ENCODE assay signal across 13 cellular contexts in genomic region chr15:82543155-82543554, GRCh38. TPM values are rescaled to one million over a fixed set of nuclear protein-coding genes. Genes with fewer than 3 reads are reported as not detected.
DNase-seq lines count a peak whose midpoint lies in the region; ATAC-seq, FAIRE-seq and TF ChIP-seq lines count a peak whose summit lies in the region.
"Had no signal": no experiment of that assay in that cellular context is flagged by ENCODE, and none has a peak within 500 bp of the region (broad histone marks: within the 10 kb centered on the region; RNA-seq: fewer than 3 reads in every experiment).

No MANE protein-coding gene starts in this region.

- CTCF ChIA-PET in H1 (lab: Charles Lee; ENCODE audit: partially characterized antibody): interaction anchor here (0.8 to 6.7 kb wide), 6 partner anchors 12 to 457 kb away, joined by 3 to 54 read pairs (median 4); no protein-coding TSS in a partner anchor

- H3K14ac ChIP-seq in H1 (ENCODE audit: insufficient read length): no peak overlapping the region

- H3K27me3 ChIP-seq in GM23248 (replicated peaks; ENCODE audit: insufficient read depth) (no peaks in the 10 kb centered on the region), H1 (replicated peaks in 1 of 4; ENCODE audit: control insufficient read depth in 3 of 4, extremely low read depth in 1 of 4, insufficient read depth in 3 of 4, low read length in 3 of 4) (no peaks in the 10 kb centered on the region)
- H3K27me3 ChIP-seq: foreskin keratinocyte, suprapubic skin had no signal

- TF ChIP-seq POLR2A in H1 (IDR thresholded peaks at IDR 0.05; ENCODE audit: control extremely low read depth in 1 of 2, low read depth in 2 of 2, low read length in 2 of 2): no peak

- H3K36me3 ChIP-seq in GM23248 (ENCODE audit: low read depth): peaks cover 7% of the 10 kb centered on the region
- peaks cover 6 to 16% (median 9%) of the 10 kb centered on the region in 4 experiments; a peak in 7 of 8 replicates for H3K36me3 ChIP-seq in H1 (ENCODE audit: control insufficient read depth in 2 of 4, insufficient read depth in 4 of 4, low read length in 3 of 4)

- H2AFZ ChIP-seq in GM23248 (no peak overlapping the region), H1 (ENCODE audit: low read length) (no peak overlapping the region)

- ATAC-seq in GM21619 (IDR thresholded peaks at IDR 0.05; ENCODE audit: unreplicated experiment): no peak
- ATAC-seq: foreskin keratinocyte had no signal

- in situ Hi-C loops in GM23248 (cut with MboI): loop anchor here (25.0 kb wide), 1 partner anchor 469 kb away; the partner anchor contains the start of gene C15orf40

- no peak overlapping the region for H4K5ac ChIP-seq in H1 (ENCODE audit: insufficient read length, low read depth, low read length)

- H3K27ac ChIP-seq in GM23248: peak overlapping the region; percentile 26; the same call in 1 of the 2 replicates
- H3K27ac ChIP-seq in H1 (ENCODE audit: low read depth, low read length): no peak overlapping the region
- H3K27ac ChIP-seq: foreskin keratinocyte, suprapubic skin had no signal

- H2BK12ac ChIP-seq in H1 (ENCODE audit: low read depth, low read length): no peak overlapping the region

- FAIRE-seq in H1 (lab: Jason Lieb, UNC): no peak
- FAIRE-seq: bronchial epithelial cell had no signal

- H4K20me1 ChIP-seq in GM23248 (ENCODE audit: insufficient read depth): peaks cover 6% of the 10 kb centered on the region; the same call in 1 of the 2 replicates
- peaks cover 2 to 8% of the 10 kb centered on the region in 2 experiments for H4K20me1 ChIP-seq in H1 (replicated peaks in 1 of 2; ENCODE audit: control insufficient read depth in 1 of 2, insufficient read depth in 2 of 2, low read length in 2 of 2)

- H3K79me2 ChIP-seq in GM23248 (ENCODE audit: insufficient read depth): peaks cover 26% of the 10 kb centered on the region
- H3K79me2 ChIP-seq in H1 (ENCODE audit: control insufficient read depth in 1 of 2, insufficient read depth in 2 of 2, low read length in 2 of 2): peaks cover 10 to 21% of the 10 kb centered on the region in 2 experiments

- DNase-seq in GM23248 (peak; percentile 77), NOMO-1 treated with DMSO at 0.1 percent for 48 hours (lab: John Stamatoyannopoulos, UW; ENCODE audit: unreplicated experiment) (peak; percentile 10), H1 (ENCODE audit: low read depth in 1 of 2, low spot score in 2 of 2) (no peak), renal cortical epithelial cell (ENCODE audit: low read depth) (peak; percentile 45), DMS 273 treated with DMSO at 0.1 percent for 48 hours (lab: John Stamatoyannopoulos, UW) (no peak), NCI-H2171 treated with DMSO at 0.1 percent for 48 hours (lab: John Stamatoyannopoulos, UW) (no peak)
- DNase-seq: foreskin keratinocyte, HCEC 1CT, NCI-H1417, NCI-H82 had no signal

- H2BK5ac ChIP-seq in H1 (ENCODE audit: low read depth, low read length): no peak overlapping the region

- H3F3A ChIP-seq in GM23248 (ENCODE audit: insufficient read depth): peaks cover 7% of the 10 kb centered on the region

- peak overlapping the region; percentile 4; the same call in 1 of the 2 replicates for H2BK20ac ChIP-seq in H1 (ENCODE audit: low read length)

- H3K4ac ChIP-seq in H1 (replicated peaks; ENCODE audit: insufficient read length, low read depth, low read length): no peak overlapping the region

- no peak overlapping the region for H2BK15ac ChIP-seq in H1 (ENCODE audit: low read length)

- H3K4me3 ChIP-seq in GM23248 (no peak overlapping the region), H1 (ENCODE audit: extremely low read depth in 1 of 4, insufficient read depth in 2 of 4, low read depth in 3 of 4, low read length in 4 of 4) (no peak overlapping the region)
- H3K4me3 ChIP-seq: suprapubic skin had no signal

- no peak overlapping the region for H3K23ac ChIP-seq in H1 (ENCODE audit: insufficient read length)

- H3K9ac ChIP-seq in GM23248: no peak overlapping the region
- no peak overlapping the region for H3K9ac ChIP-seq in H1 (replicated peaks in 1 of 4; ENCODE audit: extremely low read depth in 1 of 4, low read depth in 3 of 4, low read length in 3 of 4)

- H3K9me3 ChIP-seq in GM23248 (ENCODE audit: low read depth) (no peaks in the 10 kb centered on the region), H1 (ENCODE audit: insufficient read depth in 2 of 2, low read depth in 1 of 2, low read length in 1 of 2) (no peaks in the 10 kb centered on the region)
- H3K9me3 ChIP-seq: suprapubic skin had no signal

- no peak overlapping the region for H4K91ac ChIP-seq in H1 (replicated peaks; ENCODE audit: insufficient read length, low read length)

- no peaks in the 10 kb centered on the region for H3K9me2 ChIP-seq in GM23248 (ENCODE audit: insufficient read depth)

- no peak overlapping the region for H3K18ac ChIP-seq in H1 (ENCODE audit: extremely low read depth, low read length)

- H4K8ac ChIP-seq in H1 (ENCODE audit: extremely low read depth, insufficient read depth, low read length): no peak overlapping the region

- no peak overlapping the region for H3K4me2 ChIP-seq in GM23248 (ENCODE audit: unreplicated experiment)
- H3K4me2 ChIP-seq in H1 (ENCODE audit: insufficient read depth in 1 of 2, low read depth in 2 of 2, low read length in 2 of 2): peak overlapping the region; percentile 19 to 42; a peak in 2 of 4 replicates

- POLR2A ChIA-PET in H1 (lab: Charles Lee; ENCODE audit: partially characterized antibody): interaction anchor here (0.7 to 8.4 kb wide), 9 partner anchors 8 to 214 kb away, joined by 3 to 125 read pairs (median 4); no protein-coding TSS in a partner anchor

- 0 out of 2 replicates have a peak, but pooled peaks cover 3% of the 10 kb centered on the region for H3K79me1 ChIP-seq in H1 (ENCODE audit: low read depth, low read length)

- no peak for TF ChIP-seq CTCF in H1 (IDR thresholded peaks at IDR 0.05; ENCODE audit: control extremely low read depth in 1 of 3, insufficient read depth in 1 of 3, low read depth in 1 of 3, low read length in 3 of 3)

- TF ChIP-seq RAD21 in H1 (IDR thresholded peaks at IDR 0.05 in 1 of 2, conservative IDR thresholded peaks at IDR 0.05 in 1 of 2; ENCODE audit: low read depth in 2 of 2, low read length in 2 of 2): no peak

- H2AK5ac ChIP-seq in H1 (ENCODE audit: low read depth, low read length): no peak overlapping the region

- WGBS in GM23248 (ENCODE audit: low coverage in 1 of 2, low lambda C conversion rate in 2 of 2, missing lambda C conversion rate in 2 of 2), 2 experiments: 27 to 31% methylated on average over 2 of the region's 2 CpGs
- WGBS in H1 (ENCODE audit: extremely low coverage in 1 of 2, insufficient coverage in 1 of 2, insufficient read length in 1 of 2, insufficient replicate concordance in 2 of 2, low coverage in 1 of 2, low lambda C conversion rate in 2 of 2, missing lambda C conversion rate in 1 of 2), 2 experiments: 44% methylated on average over 2 of the region's 2 CpGs; no CpG with 5 or more reads in 1 of the 2 experiments

- H3K4me1 ChIP-seq in GM23248 (ENCODE audit: insufficient read depth) (peaks cover 14% of the 10 kb centered on the region), H1 (replicated peaks in 1 of 4; ENCODE audit: control insufficient read depth in 3 of 4, insufficient read depth in 4 of 4, low read length in 3 of 4) (peaks cover 5 to 21% (median 8%) of the 10 kb centered on the region in 4 experiments; a peak in 5 of 7 replicates)

- H3K23me2 ChIP-seq in H1 (ENCODE audit: low read depth, low read length): peaks cover 14% of the 10 kb centered on the region

- no peak overlapping the region for H2BK120ac ChIP-seq in H1 (replicated peaks; ENCODE audit: low read depth, low read length)

- no peak overlapping the region for H3K56ac ChIP-seq in H1 (replicated peaks; ENCODE audit: insufficient read length, low read depth, low read length)

- no peak for TF ChIP-seq EP300 in H1 (IDR thresholded peaks at IDR 0.05; ENCODE audit: borderline replicate concordance in 1 of 2, low read depth in 2 of 2, low read length in 2 of 2)

TF ChIP-seq in H1, 55 proteins besides CTCF, POLR2A, EP300 and RAD21:
- TF ChIP-seq CREB1 (IDR thresholded peaks at IDR 0.05) (peak; percentile 63), EGR1 (IDR thresholded peaks at IDR 0.05; ENCODE audit: borderline replicate concordance, low read depth, low read length) (no peak)

RNA-seq across cellular contexts. Expression of gene RPS17, which starts 2.9 kb away (rescaled TPM):
- 1,721 and 1,890 TPM in 2 replicates for total RNA-seq in GM23248 (2014; rRNA removed; shearing (Covaris generic))
- polyA plus RNA-seq in GM23248 (2016; fragmentation: Nextera tagmentation; extraction: Ambion mirVana): 553 and 581 TPM in 2 replicates
- 2,416 and 2,501 TPM in 2 replicates for total RNA-seq in H1 (2021; fragmentation: NEBNext Ultra II Directional; extraction: Animal tissue kit (Norgen Biotek cat#: 25700))
- polyA plus RNA-seq in H1 (2011; rRNA removed): 4,119 and 5,590 TPM in 2 replicates
- 7,082 TPM for polyA plus RNA-seq in H1 (2011; cell fraction: cytosol; rRNA removed)
- polyA plus RNA-seq in H1 (2011; cell fraction: nucleus; rRNA removed): 1,404 TPM
- 4,427 to 5,239 TPM (median 4,948 TPM) in 4 replicates for polyA plus RNA-seq in H1 (2012, experiment 1 of 2)
- 19,479 TPM for polyA plus RNA-seq in H1 (2012, experiment 2 of 2)
- polyA plus RNA-seq in H1 (2013, experiment 1 of 2): 3,790 TPM
- polyA plus RNA-seq in H1 (2013, experiment 2 of 2): 3,809 TPM
- polyA minus RNA-seq in H1 (2011; rRNA and poly(A)+ RNA removed): 816 and 841 TPM in 2 replicates
- 998 TPM for polyA minus RNA-seq in H1 (2011; cell fraction: cytosol; rRNA and poly(A)+ RNA removed)
- 840 TPM for polyA minus RNA-seq in H1 (2011; cell fraction: nucleus; rRNA and poly(A)+ RNA removed)
- total RNA-seq in renal cortical epithelial cell: 661 and 1,315 TPM in 2 replicates

Comparison
In these comparisons a context has a peak if more than half of its experiments do, and no peak if none do; other contexts are left out.
1. DNase-seq: peak in GM23248 (single experiment), NOMO-1 treated with DMSO at 0.1 percent for 48 hours (single experiment) and renal cortical epithelial cell (single experiment); none in H1 (0 of 2), DMS 273 treated with DMSO at 0.1 percent for 48 hours (single experiment) and NCI-H2171 treated with DMSO at 0.1 percent for 48 hours (single experiment).